ENCODE assay signal across 1 cellular context in the genomic region with DNA sequence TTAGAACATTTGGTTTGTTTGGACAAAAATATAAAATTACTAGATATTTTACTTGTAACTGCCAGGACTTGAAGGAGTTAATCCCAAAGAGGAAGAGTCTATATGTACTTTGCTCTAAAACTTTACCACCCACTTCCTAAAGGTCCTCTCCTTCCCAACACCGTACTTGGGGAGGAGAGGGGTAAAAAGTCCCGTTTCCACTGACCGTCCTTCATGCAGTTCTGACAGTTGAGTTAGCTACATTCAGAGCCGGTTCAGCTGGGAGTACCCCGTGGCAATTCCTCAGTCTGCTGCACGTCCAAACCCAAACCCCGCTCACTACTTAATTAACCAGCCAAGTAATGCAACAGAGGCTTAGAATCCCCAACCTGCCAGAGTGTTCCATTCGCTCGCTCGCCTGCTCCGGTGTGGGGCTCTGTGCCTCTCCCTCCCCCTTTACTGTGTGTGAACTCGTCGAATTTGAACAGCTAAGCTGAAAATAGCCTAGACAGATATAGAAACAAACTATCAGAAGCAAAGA.
A peak's percentile ranks its signal among the peaks of the same experiment; 100 is the strongest.
TF ChIP-seq lines count a peak whose summit lies in the region.

No MANE protein-coding gene starts in this region.

TF ChIP-seq in HepG2, 621 proteins besides CTCF, POLR2A, EP300 and RAD21 (continued from another document and continues in another):
- TF ChIP-seq, protein P1, sequence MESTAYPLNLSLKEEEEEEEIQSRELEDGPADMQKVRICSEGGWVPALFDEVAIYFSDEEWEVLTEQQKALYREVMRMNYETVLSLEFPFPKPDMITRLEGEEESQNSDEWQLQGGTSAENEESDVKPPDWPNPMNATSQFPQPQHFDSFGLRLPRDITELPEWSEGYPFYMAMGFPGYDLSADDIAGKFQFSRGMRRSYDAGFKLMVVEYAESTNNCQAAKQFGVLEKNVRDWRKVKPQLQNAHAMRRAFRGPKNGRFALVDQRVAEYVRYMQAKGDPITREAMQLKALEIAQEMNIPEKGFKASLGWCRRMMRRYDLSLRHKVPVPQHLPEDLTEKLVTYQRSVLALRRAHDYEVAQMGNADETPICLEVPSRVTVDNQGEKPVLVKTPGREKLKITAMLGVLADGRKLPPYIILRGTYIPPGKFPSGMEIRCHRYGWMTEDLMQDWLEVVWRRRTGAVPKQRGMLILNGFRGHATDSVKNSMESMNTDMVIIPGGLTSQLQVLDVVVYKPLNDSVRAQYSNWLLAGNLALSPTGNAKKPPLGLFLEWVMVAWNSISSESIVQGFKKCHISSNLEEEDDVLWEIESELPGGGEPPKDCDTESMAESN (CRISPR knock-in tag; conservative IDR thresholded peaks at IDR 0.05) = no peak
- TF ChIP-seq ZNF101 (CRISPR knock-in tag; IDR thresholded peaks at IDR 0.05; ENCODE audit: borderline replicate concordance, low read depth) = 0 out of 2 replicates have a peak, but pooled peaks have one; percentile 21
- TF ChIP-seq, protein P2, sequence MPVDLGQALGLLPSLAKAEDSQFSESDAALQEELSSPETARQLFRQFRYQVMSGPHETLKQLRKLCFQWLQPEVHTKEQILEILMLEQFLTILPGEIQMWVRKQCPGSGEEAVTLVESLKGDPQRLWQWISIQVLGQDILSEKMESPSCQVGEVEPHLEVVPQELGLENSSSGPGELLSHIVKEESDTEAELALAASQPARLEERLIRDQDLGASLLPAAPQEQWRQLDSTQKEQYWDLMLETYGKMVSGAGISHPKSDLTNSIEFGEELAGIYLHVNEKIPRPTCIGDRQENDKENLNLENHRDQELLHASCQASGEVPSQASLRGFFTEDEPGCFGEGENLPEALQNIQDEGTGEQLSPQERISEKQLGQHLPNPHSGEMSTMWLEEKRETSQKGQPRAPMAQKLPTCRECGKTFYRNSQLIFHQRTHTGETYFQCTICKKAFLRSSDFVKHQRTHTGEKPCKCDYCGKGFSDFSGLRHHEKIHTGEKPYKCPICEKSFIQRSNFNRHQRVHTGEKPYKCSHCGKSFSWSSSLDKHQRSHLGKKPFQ (CRISPR knock-in tag; IDR thresholded peaks at IDR 0.05; ENCODE audit: insufficient replicate concordance) = no peak
- TF ChIP-seq ZNF33B (CRISPR knock-in tag; IDR thresholded peaks at IDR 0.05) = no peak
- TF ChIP-seq SOX5 (CRISPR knock-in tag; IDR thresholded peaks at IDR 0.05; ENCODE audit: borderline replicate concordance) = peak; percentile 28; the same call in 1 of the 2 replicates
- no peak for TF ChIP-seq SUZ12 (IDR thresholded peaks at IDR 0.05; ENCODE audit: low read depth, low read length)
- no peak for TF ChIP-seq NONO (IDR thresholded peaks at IDR 0.05)
- TF ChIP-seq NONO (CRISPR knock-in tag; conservative IDR thresholded peaks at IDR 0.05) = no peak
- no peak for TF ChIP-seq ZNF496 (CRISPR knock-in tag; IDR thresholded peaks at IDR 0.05; ENCODE audit: insufficient replicate concordance)
- TF ChIP-seq CC2D1A (CRISPR knock-in tag; IDR thresholded peaks at IDR 0.05) = no peak
- TF ChIP-seq ZNF331 (CRISPR knock-in tag; IDR thresholded peaks at IDR 0.05) = 0 out of 2 replicates have a peak, but pooled peaks have one; percentile 33
- TF ChIP-seq, protein P3, sequence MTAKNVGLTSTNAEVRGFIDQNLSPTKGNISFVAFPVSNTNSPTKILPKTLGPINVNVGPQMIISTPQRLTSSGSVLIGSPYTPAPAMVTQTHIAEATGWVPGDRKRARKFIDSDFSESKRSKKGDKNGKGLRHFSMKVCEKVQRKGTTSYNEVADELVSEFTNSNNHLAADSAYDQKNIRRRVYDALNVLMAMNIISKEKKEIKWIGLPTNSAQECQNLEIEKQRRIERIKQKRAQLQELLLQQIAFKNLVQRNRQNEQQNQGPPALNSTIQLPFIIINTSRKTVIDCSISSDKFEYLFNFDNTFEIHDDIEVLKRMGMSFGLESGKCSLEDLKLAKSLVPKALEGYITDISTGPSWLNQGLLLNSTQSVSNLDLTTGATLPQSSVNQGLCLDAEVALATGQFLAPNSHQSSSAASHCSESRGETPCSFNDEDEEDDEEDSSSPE (CRISPR knock-in tag; IDR thresholded peaks at IDR 0.05) = 0 out of 2 replicates have a peak, but pooled peaks have one; percentile 2
- 0 out of 2 replicates have a peak, but pooled peaks have one; percentile 12 for TF ChIP-seq SRF (IDR thresholded peaks at IDR 0.05; ENCODE audit: low read depth, low read length)
- TF ChIP-seq DPF2 (CRISPR knock-in tag; IDR thresholded peaks at IDR 0.05; ENCODE audit: borderline replicate concordance, low read depth) = 0 out of 2 replicates have a peak, but pooled peaks have one; percentile 8
- TF ChIP-seq ZNF335 (CRISPR knock-in tag; IDR thresholded peaks at IDR 0.05) = no peak
- peak; percentile 65; the same call in 1 of the 2 replicates for TF ChIP-seq ZNF430 (CRISPR knock-in tag; IDR thresholded peaks at IDR 0.05)
- TF ChIP-seq, protein P4, sequence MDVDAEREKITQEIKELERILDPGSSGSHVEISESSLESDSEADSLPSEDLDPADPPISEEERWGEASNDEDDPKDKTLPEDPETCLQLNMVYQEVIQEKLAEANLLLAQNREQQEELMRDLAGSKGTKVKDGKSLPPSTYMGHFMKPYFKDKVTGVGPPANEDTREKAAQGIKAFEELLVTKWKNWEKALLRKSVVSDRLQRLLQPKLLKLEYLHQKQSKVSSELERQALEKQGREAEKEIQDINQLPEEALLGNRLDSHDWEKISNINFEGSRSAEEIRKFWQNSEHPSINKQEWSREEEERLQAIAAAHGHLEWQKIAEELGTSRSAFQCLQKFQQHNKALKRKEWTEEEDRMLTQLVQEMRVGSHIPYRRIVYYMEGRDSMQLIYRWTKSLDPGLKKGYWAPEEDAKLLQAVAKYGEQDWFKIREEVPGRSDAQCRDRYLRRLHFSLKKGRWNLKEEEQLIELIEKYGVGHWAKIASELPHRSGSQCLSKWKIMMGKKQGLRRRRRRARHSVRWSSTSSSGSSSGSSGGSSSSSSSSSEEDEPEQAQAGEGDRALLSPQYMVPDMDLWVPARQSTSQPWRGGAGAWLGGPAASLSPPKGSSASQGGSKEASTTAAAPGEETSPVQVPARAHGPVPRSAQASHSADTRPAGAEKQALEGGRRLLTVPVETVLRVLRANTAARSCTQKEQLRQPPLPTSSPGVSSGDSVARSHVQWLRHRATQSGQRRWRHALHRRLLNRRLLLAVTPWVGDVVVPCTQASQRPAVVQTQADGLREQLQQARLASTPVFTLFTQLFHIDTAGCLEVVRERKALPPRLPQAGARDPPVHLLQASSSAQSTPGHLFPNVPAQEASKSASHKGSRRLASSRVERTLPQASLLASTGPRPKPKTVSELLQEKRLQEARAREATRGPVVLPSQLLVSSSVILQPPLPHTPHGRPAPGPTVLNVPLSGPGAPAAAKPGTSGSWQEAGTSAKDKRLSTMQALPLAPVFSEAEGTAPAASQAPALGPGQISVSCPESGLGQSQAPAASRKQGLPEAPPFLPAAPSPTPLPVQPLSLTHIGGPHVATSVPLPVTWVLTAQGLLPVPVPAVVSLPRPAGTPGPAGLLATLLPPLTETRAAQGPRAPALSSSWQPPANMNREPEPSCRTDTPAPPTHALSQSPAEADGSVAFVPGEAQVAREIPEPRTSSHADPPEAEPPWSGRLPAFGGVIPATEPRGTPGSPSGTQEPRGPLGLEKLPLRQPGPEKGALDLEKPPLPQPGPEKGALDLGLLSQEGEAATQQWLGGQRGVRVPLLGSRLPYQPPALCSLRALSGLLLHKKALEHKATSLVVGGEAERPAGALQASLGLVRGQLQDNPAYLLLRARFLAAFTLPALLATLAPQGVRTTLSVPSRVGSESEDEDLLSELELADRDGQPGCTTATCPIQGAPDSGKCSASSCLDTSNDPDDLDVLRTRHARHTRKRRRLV (CRISPR knock-in tag; IDR thresholded peaks at IDR 0.05) = peak; percentile 69; the same call in 1 of the 2 replicates
- 0 out of 2 replicates have a peak, but pooled peaks have one; percentile 19 for TF ChIP-seq ZNF777 (CRISPR knock-in tag; IDR thresholded peaks at IDR 0.05)
- no peak for TF ChIP-seq SMC3 (IDR thresholded peaks at IDR 0.05; ENCODE audit: low read length)
- TF ChIP-seq KLF12 (CRISPR knock-in tag; IDR thresholded peaks at IDR 0.05; ENCODE audit: borderline replicate concordance) = no peak
- TF ChIP-seq GABPA (IDR thresholded peaks at IDR 0.05; ENCODE audit: low read depth, low read length) = no peak
- TF ChIP-seq GABPA (CRISPR knock-in tag; IDR thresholded peaks at IDR 0.05; ENCODE audit: low read depth) = 0 out of 2 replicates have a peak, but pooled peaks have one; percentile 20
- no peak for TF ChIP-seq MAZ (IDR thresholded peaks at IDR 0.05; ENCODE audit: borderline replicate concordance, low read depth, low read length)
- 0 out of 2 replicates have a peak, but pooled peaks have one; percentile 9 for TF ChIP-seq MAZ (CRISPR knock-in tag; IDR thresholded peaks at IDR 0.05; ENCODE audit: low read depth)
- TF ChIP-seq KMT2A (CRISPR knock-in tag; IDR thresholded peaks at IDR 0.05) = peak; percentile 34; the same call in 1 of the 2 replicates
- 0 out of 2 replicates have a peak, but pooled peaks have one; percentile 12 for TF ChIP-seq KMT2B (CRISPR knock-in tag; IDR thresholded peaks at IDR 0.05)
- TF ChIP-seq SMAD1 (CRISPR knock-in tag; IDR thresholded peaks at IDR 0.05; ENCODE audit: borderline replicate concordance, low read depth) = no peak
- TF ChIP-seq ZNF557 (CRISPR knock-in tag; IDR thresholded peaks at IDR 0.05) = peak; percentile 71; the same call in 1 of the 2 replicates
- no peak; the same call in 1 of the 2 replicates for TF ChIP-seq ETV5 (CRISPR knock-in tag; IDR thresholded peaks at IDR 0.05; ENCODE audit: borderline replicate concordance)
- TF ChIP-seq, protein P5, sequence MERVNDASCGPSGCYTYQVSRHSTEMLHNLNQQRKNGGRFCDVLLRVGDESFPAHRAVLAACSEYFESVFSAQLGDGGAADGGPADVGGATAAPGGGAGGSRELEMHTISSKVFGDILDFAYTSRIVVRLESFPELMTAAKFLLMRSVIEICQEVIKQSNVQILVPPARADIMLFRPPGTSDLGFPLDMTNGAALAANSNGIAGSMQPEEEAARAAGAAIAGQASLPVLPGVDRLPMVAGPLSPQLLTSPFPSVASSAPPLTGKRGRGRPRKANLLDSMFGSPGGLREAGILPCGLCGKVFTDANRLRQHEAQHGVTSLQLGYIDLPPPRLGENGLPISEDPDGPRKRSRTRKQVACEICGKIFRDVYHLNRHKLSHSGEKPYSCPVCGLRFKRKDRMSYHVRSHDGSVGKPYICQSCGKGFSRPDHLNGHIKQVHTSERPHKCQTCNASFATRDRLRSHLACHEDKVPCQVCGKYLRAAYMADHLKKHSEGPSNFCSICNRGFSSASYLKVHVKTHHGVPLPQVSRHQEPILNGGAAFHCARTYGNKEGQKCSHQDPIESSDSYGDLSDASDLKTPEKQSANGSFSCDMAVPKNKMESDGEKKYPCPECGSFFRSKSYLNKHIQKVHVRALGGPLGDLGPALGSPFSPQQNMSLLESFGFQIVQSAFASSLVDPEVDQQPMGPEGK (CRISPR knock-in tag; IDR thresholded peaks at IDR 0.05) = 0 out of 2 replicates have a peak, but pooled peaks have one; percentile 30
- TF ChIP-seq IRX3 (CRISPR knock-in tag; IDR thresholded peaks at IDR 0.05; ENCODE audit: borderline replicate concordance, low read depth) = no peak
- TF ChIP-seq ZNF589 (CRISPR knock-in tag; conservative IDR thresholded peaks at IDR 0.05) = no peak
- TF ChIP-seq, protein P6, sequence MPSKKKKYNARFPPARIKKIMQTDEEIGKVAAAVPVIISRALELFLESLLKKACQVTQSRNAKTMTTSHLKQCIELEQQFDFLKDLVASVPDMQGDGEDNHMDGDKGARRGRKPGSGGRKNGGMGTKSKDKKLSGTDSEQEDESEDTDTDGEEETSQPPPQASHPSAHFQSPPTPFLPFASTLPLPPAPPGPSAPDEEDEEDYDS (CRISPR knock-in tag; IDR thresholded peaks at IDR 0.05) = peak; percentile 74
- TF ChIP-seq, protein P7, sequence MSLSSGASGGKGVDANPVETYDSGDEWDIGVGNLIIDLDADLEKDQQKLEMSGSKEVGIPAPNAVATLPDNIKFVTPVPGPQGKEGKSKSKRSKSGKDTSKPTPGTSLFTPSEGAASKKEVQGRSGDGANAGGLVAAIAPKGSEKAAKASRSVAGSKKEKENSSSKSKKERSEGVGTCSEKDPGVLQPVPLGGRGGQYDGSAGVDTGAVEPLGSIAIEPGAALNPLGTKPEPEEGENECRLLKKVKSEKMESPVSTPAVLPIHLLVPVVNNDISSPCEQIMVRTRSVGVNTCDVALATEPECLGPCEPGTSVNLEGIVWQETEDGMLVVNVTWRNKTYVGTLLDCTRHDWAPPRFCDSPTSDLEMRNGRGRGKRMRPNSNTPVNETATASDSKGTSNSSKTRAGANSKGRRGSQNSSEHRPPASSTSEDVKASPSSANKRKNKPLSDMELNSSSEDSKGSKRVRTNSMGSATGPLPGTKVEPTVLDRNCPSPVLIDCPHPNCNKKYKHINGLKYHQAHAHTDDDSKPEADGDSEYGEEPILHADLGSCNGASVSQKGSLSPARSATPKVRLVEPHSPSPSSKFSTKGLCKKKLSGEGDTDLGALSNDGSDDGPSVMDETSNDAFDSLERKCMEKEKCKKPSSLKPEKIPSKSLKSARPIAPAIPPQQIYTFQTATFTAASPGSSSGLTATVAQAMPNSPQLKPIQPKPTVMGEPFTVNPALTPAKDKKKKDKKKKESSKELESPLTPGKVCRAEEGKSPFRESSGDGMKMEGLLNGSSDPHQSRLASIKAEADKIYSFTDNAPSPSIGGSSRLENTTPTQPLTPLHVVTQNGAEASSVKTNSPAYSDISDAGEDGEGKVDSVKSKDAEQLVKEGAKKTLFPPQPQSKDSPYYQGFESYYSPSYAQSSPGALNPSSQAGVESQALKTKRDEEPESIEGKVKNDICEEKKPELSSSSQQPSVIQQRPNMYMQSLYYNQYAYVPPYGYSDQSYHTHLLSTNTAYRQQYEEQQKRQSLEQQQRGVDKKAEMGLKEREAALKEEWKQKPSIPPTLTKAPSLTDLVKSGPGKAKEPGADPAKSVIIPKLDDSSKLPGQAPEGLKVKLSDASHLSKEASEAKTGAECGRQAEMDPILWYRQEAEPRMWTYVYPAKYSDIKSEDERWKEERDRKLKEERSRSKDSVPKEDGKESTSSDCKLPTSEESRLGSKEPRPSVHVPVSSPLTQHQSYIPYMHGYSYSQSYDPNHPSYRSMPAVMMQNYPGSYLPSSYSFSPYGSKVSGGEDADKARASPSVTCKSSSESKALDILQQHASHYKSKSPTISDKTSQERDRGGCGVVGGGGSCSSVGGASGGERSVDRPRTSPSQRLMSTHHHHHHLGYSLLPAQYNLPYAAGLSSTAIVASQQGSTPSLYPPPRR (CRISPR knock-in tag; IDR thresholded peaks at IDR 0.05; ENCODE audit: borderline replicate concordance) = peak; percentile 26; the same call in 1 of the 2 replicates
- TF ChIP-seq TGIF2 (CRISPR knock-in tag; IDR thresholded peaks at IDR 0.05) = peak; percentile 17; the same call in 1 of the 2 replicates
- TF ChIP-seq MTA3 (CRISPR knock-in tag; IDR thresholded peaks at IDR 0.05) = no peak
- peak; percentile 11; the same call in 1 of the 2 replicates for TF ChIP-seq ISL2 (CRISPR knock-in tag; IDR thresholded peaks at IDR 0.05)
